In the genomic region with DNA sequence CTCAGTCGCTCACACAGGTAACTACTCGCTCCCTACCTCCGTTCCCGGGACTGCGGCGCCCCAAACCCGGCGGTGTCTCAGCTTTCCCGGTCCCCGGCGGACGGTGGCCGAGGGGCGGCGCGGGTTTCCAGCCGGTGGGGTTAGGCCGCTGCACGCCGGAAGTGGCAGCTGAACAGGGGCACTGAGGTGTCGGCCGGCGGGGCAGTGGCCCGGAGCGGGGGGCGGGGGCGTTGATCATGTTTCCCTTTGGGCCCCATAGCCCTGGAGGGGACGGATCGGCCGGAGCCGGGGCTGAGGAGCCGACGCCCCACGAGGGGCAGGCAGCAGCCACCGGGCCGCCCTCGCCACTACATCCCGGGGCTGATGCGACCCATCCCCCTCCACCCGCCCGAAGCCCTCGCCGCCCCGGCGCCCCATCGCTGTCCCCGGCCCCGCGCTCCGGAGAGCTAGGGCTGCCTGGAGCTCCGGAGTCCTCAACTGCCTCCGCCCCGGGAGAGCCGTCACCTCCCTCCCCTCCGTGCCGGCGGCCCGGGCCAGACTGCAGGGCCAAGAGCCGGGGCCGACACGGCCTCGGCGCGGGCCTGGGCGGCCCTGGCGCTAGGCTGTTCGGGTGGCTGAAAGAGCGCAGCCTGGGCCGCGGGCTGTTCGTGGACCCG, we compare ENCODE assay signal across 8 cellular contexts. TPM values are rescaled to one million over a fixed set of nuclear protein-coding genes. Genes with fewer than 3 reads are reported as not detected.
A peak's percentile ranks its signal among the peaks of the same experiment; 100 is the strongest.
DNase-seq lines count a peak whose midpoint lies in the region; ATAC-seq and TF ChIP-seq lines count a peak whose summit lies in the region.

A gene with protein sequence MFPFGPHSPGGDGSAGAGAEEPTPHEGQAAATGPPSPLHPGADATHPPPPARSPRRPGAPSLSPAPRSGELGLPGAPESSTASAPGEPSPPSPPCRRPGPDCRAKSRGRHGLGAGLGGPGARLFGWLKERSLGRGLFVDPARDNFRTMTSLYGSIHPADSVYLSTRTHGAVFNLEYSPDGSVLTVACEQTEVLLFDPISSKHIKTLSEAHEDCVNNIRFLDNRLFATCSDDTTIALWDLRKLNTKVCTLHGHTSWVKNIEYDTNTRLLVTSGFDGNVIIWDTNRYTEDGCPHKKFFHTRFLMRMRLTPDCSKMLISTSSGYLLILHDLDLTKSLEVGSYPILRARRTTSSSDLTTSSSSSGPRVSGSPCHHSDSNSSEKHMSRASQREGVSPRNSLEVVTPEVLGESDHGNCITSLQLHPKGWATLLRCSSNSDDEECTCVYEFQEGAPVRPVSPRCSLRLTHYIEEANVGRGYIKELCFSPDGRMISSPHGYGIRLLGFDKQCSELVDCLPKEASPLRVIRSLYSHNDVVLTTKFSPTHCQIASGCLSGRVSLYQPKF (plus strand): TSS at position 167 of the 656 bp plus-strand sequence. CDS start 70 bp downstream, at position 237.

- no peaks in the 10 kb centered on the region for H3K27me3 Mint-ChIP-seq in activated T-helper 17 cell treated with anti-CD3 and anti-CD28 coated beads, Interleukin-2, amount 50 U/mL, for 72 hours
- no peaks in the 10 kb centered on the region for H3K27me3 Mint-ChIP-seq in natural killer cell treated with Interleukin-12 subunit alpha and Interleukin-12 subunit beta and Interleukin-15 and Interleukin-18, amount 100 ng/mL, for 72 hours

- under 1% methylated on average over 72 of the region's 72 CpGs for WGBS in HUES64

- H3K4me3 ChIP-seq in HUES64 (ENCODE audit: low read length) (peak within 1 kb of the TSS; percentile 75), Peyer's patch (peak within 1 kb of the TSS; percentile 66 to 90 (median 87))

- H3K36me3 Mint-ChIP-seq in activated T-helper 17 cell treated with anti-CD3 and anti-CD28 coated beads, Interleukin-2, amount 50 U/mL, for 72 hours (ENCODE audit: low read depth), result peaks cover 14% of the 10 kb centered on the region
- H3K36me3 Mint-ChIP-seq in natural killer cell treated with Interleukin-12 subunit alpha and Interleukin-12 subunit beta and Interleukin-15 and Interleukin-18, amount 100 ng/mL, for 72 hours, result peaks cover 5% of the 10 kb centered on the region

- no peaks in the 10 kb centered on the region for H3K9me3 ChIP-seq in HUES64 (ENCODE audit: insufficient read depth, low read depth, low read length)
- H3K9me3 ChIP-seq in Peyer's patch, result no peaks in the 10 kb centered on the region

- peak within 1 kb of the TSS; percentile 80 for H3K27ac ChIP-seq in HUES64 (ENCODE audit: low read depth, low read length)
- peak within 1 kb of the TSS; percentile 75 to 90 (median 86) for H3K27ac ChIP-seq in Peyer's patch

- peak in 2 of 6 experiments; percentile 17 to 30 for TF ChIP-seq CTCF in Peyer's patch (IDR thresholded peaks at IDR 0.05)

- peak; percentile 76 for ATAC-seq in GM21447 (IDR thresholded peaks at IDR 0.05; ENCODE audit: unreplicated experiment)
- ATAC-seq in activated T-helper 17 cell treated with anti-CD3 and anti-CD28 coated beads, Interleukin-2, amount 50 U/mL, for 72 hours (replicated peaks), result peak; percentile 82
- peak; percentile 91 to 93 for ATAC-seq in natural killer cell treated with Interleukin-12 subunit alpha and Interleukin-12 subunit beta and Interleukin-15 and Interleukin-18, amount 100 ng/mL, for 72 hours
- ATAC-seq in stimulated activated naive CD8-positive, alpha-beta T cell treated with anti-CD3 and anti-CD28 coated beads, Interleukin-15, Interleukin-2, amounts not matched to agents 100 U/mL and 50 U/mL, for 24 hours, result peak; percentile 87

- peak; percentile 55 to 69 for TF ChIP-seq POLR2A in Peyer's patch (IDR thresholded peaks at IDR 0.05)

- peak; percentile 74 for DNase-seq in DMS153 treated with DMSO at 0.1 percent for 48 hours (lab: John Stamatoyannopoulos, UW; ENCODE audit: unreplicated experiment)
- peak; percentile 84 to 93 (median 92) for DNase-seq in Peyer's patch
- DNase-seq in fibroblast of peridontal ligament (ENCODE audit: extremely low read depth), result peak; percentile 73
- peak; percentile 91 for DNase-seq in natural killer cell treated with Interleukin-12 subunit alpha and Interleukin-12 subunit beta and Interleukin-15 and Interleukin-18, amount 100 ng/mL, for 72 hours (ENCODE audit: low spot score)
- DNase-seq in stimulated activated naive CD8-positive, alpha-beta T cell treated with anti-CD3 and anti-CD28 coated beads, Interleukin-15, Interleukin-2, amounts not matched to agents 100 U/mL and 50 U/mL, for 24 hours, result peak; percentile 94

- peaks cover 15% of the 10 kb centered on the region for H3K4me1 Mint-ChIP-seq in activated T-helper 17 cell treated with anti-CD3 and anti-CD28 coated beads, Interleukin-2, amount 50 U/mL, for 72 hours
- peaks cover 23 to 29% of the 10 kb centered on the region in 2 donors for H3K4me1 Mint-ChIP-seq in natural killer cell treated with Interleukin-12 subunit alpha and Interleukin-12 subunit beta and Interleukin-15 and Interleukin-18, amount 100 ng/mL, for 72 hours (ENCODE audit: low read depth in 2 of 2)

- peaks cover 16% of the 10 kb centered on the region for H3K4me1 ChIP-seq in HUES64 (ENCODE audit: insufficient read depth, low read length)
- H3K4me1 ChIP-seq in Peyer's patch, result peaks cover 0 to 24% (median 16%) of the 10 kb centered on the region in 4 donors

- H3K9ac ChIP-seq in HUES64 (ENCODE audit: low read depth, low read length), result peak within 1 kb of the TSS; percentile 83

- H3K27me3 ChIP-seq in HUES64 (ENCODE audit: insufficient read depth, low read length) (peaks cover 3% of the 10 kb centered on the region; the same call in 1 of the 2 replicates), Peyer's patch (no peaks in the 10 kb centered on the region)

- H3K9me3 Mint-ChIP-seq in activated T-helper 17 cell treated with anti-CD3 and anti-CD28 coated beads, Interleukin-2, amount 50 U/mL, for 72 hours, result no peaks in the 10 kb centered on the region
- H3K9me3 Mint-ChIP-seq in natural killer cell treated with Interleukin-12 subunit alpha and Interleukin-12 subunit beta and Interleukin-15 and Interleukin-18, amount 100 ng/mL, for 72 hours, result no peaks in the 10 kb centered on the region

- H3K4me3 Mint-ChIP-seq in activated T-helper 17 cell treated with anti-CD3 and anti-CD28 coated beads, Interleukin-2, amount 50 U/mL, for 72 hours, result peak within 1 kb of the TSS; percentile 82
- H3K4me3 Mint-ChIP-seq in natural killer cell treated with Interleukin-12 subunit alpha and Interleukin-12 subunit beta and Interleukin-15 and Interleukin-18, amount 100 ng/mL, for 72 hours, result peak within 1 kb of the TSS; percentile 87

- no peaks in the 10 kb centered on the region for H3K36me3 ChIP-seq in HUES64 (ENCODE audit: insufficient read depth, low read length)
- H3K36me3 ChIP-seq in Peyer's patch, result no peaks in the 10 kb centered on the region

- peak within 1 kb of the TSS; percentile 85 for H3K27ac Mint-ChIP-seq in activated T-helper 17 cell treated with anti-CD3 and anti-CD28 coated beads, Interleukin-2, amount 50 U/mL, for 72 hours
- H3K27ac Mint-ChIP-seq in natural killer cell treated with Interleukin-12 subunit alpha and Interleukin-12 subunit beta and Interleukin-15 and Interleukin-18, amount 100 ng/mL, for 72 hours, result peak within 1 kb of the TSS; percentile 55 to 85

RNA-seq across cellular contexts. Expression of the gene that starts here (rescaled TPM):
- polyA plus RNA-seq in HUES64 (2013, experiment 1 of 2), result 11.6 TPM
- polyA plus RNA-seq in HUES64 (2013, experiment 2 of 2), result 12.6 TPM
- total RNA-seq in Peyer's patch, result 10 to 100 TPM; 23.4 to 84.2 (median 32.8) TPM
- 10 to 100 TPM in 1 of 2 donors, 1 to 10 TPM in 1; 9.7 to 12.0 TPM for total RNA-seq in activated T-helper 17 cell treated with anti-CD3 and anti-CD28 coated beads, Interleukin-2, amount 50 U/mL, for 72 hours
- 10 to 100 TPM; 16.9 to 19.1 TPM for total RNA-seq in natural killer cell treated with Interleukin-12 subunit alpha and Interleukin-12 subunit beta and Interleukin-15 and Interleukin-18, amount 100 ng/mL, for 72 hours

Comparison
In these comparisons a context has a peak if more than half of its experiments do, and no peak if none do; other contexts are left out.
1. Peak in every context shown above with its lines: DNase-seq, ATAC-seq, H3K4me3 ChIP-seq and H3K27ac ChIP-seq.